In genomic region chr6:3402310-3403243, GRCh38 we compare ENCODE assay signal across 15 cellular contexts. TPM values are rescaled to one million over a fixed set of nuclear protein-coding genes. Genes with fewer than 3 reads are reported as not detected.
DNase-seq lines count a peak whose midpoint lies in the region; ATAC-seq and TF ChIP-seq lines count a peak whose summit lies in the region.
"Had no signal": no experiment of that assay in that cellular context is flagged by ENCODE, and none has a peak within 500 bp of the region (broad histone marks: within the 10 kb centered on the region; RNA-seq: fewer than 3 reads in every experiment).

No MANE protein-coding gene starts in this region.

- ATAC-seq in HG03175 (IDR thresholded peaks at IDR 0.05; ENCODE audit: unreplicated experiment) = no peak

- H3K9ac ChIP-seq in endodermal cell (ENCODE audit: extremely low read depth, low read length, poor library complexity, severe bottlenecking) (no peak overlapping the region), mucosa of rectum (ENCODE audit: low read depth in 1 of 2, low read length in 2 of 2) (peak overlapping the region in 1 of 2 donors; percentile 16)

- H3K27me3 Mint-ChIP-seq in endodermal cell (ENCODE audit: insufficient read depth) (no peaks in the 10 kb centered on the region), type B pancreatic cell (no peaks in the 10 kb centered on the region)
- H3K27me3 Mint-ChIP-seq: activated T-cell treated with anti-CD3 and anti-CD28 coated beads, Interleukin-2, amount 50 U/mL, for 24 hours; CD4-positive, alpha-beta memory T cell had no signal

- WGBS in endodermal cell (ENCODE audit: insufficient coverage in 1 of 2, insufficient read length in 1 of 2), 2 experiments = 91 to 98% methylated on average over 5 to 6 of the region's 6 CpGs

- DNase-seq in DMS153 (lab: John Stamatoyannopoulos, UW) (peak; percentile 12), DMS153 treated with DMSO at 0.1 percent for 48 hours (lab: John Stamatoyannopoulos, UW; ENCODE audit: unreplicated experiment) (no peak), endodermal cell (no peak), type B pancreatic cell (ENCODE audit: extremely low spot score, unreplicated experiment) (no peak), NCI-H2029 (lab: John Stamatoyannopoulos, UW) (no peak), UCSD-AML1 (lab: John Stamatoyannopoulos, UW; ENCODE audit: unreplicated experiment) (no peak)
- DNase-seq: 8988T; activated CD4-positive, alpha-beta T cell treated with anti-CD3 and anti-CD28 coated beads for 1 hour; activated T-cell treated with anti-CD3 and anti-CD28 coated beads, Interleukin-2, amount 50 U/mL, for 24 hours; CD4-positive, alpha-beta memory T cell; midbrain had no signal

- H3K9me3 Mint-ChIP-seq in endodermal cell (no peaks in the 10 kb centered on the region), type B pancreatic cell (peaks cover 4% of the 10 kb centered on the region)
- H3K9me3 Mint-ChIP-seq: activated T-cell treated with anti-CD3 and anti-CD28 coated beads, Interleukin-2, amount 50 U/mL, for 24 hours; CD4-positive, alpha-beta memory T cell had no signal

- no peaks in the 10 kb centered on the region for H3K36me3 ChIP-seq in endodermal cell (ENCODE audit: control insufficient read depth, insufficient read depth, low read length)
- no peaks in the 10 kb centered on the region for H3K36me3 ChIP-seq in mucosa of rectum (ENCODE audit: control insufficient read depth in 2 of 2, insufficient read depth in 2 of 2, low read length in 2 of 2)

- H3K4me3 Mint-ChIP-seq in endodermal cell (no peak overlapping the region), type B pancreatic cell (peak overlapping the region; percentile 64)
- H3K4me3 Mint-ChIP-seq: activated T-cell treated with anti-CD3 and anti-CD28 coated beads, Interleukin-2, amount 50 U/mL, for 24 hours; CD4-positive, alpha-beta memory T cell had no signal

- H3K27ac Mint-ChIP-seq in endodermal cell (peak overlapping the region; percentile 76), type B pancreatic cell (peak overlapping the region; percentile 73)
- H3K27ac Mint-ChIP-seq: activated T-cell treated with anti-CD3 and anti-CD28 coated beads, Interleukin-2, amount 50 U/mL, for 24 hours had no signal

- no peak overlapping the region for H3K27ac ChIP-seq in endodermal cell (ENCODE audit: low read depth, low read length)
- H3K27ac ChIP-seq in mucosa of rectum (ENCODE audit: low read depth in 2 of 2, low read length in 2 of 2) = peak overlapping the region; percentile 79 to 82
- H3K27ac ChIP-seq: coronary artery had no signal

- peaks cover 23% of the 10 kb centered on the region for H3K4me1 ChIP-seq in endodermal cell (ENCODE audit: control insufficient read depth, insufficient read depth, low read length)
- peaks cover 60 to 86% of the 10 kb centered on the region in 2 donors for H3K4me1 ChIP-seq in mucosa of rectum (ENCODE audit: control insufficient read depth in 2 of 2, insufficient read depth in 2 of 2, low read length in 2 of 2)

- H3K36me3 Mint-ChIP-seq in endodermal cell (ENCODE audit: low read depth) (no peaks in the 10 kb centered on the region), type B pancreatic cell (peaks cover 16% of the 10 kb centered on the region)

- TF ChIP-seq CTCF in endodermal cell (conservative IDR thresholded peaks at IDR 0.05) (no peak), type B pancreatic cell (conservative IDR thresholded peaks at IDR 0.05) (no peak)

- H3K4me1 Mint-ChIP-seq in endodermal cell = peaks cover 55% of the 10 kb centered on the region
- peaks cover 68% of the 10 kb centered on the region for H3K4me1 Mint-ChIP-seq in type B pancreatic cell (ENCODE audit: unreplicated experiment)

- H3K27me3 ChIP-seq in endodermal cell (ENCODE audit: control insufficient read depth, insufficient read depth, low read length, poor library complexity, severe bottlenecking) = no peaks in the 10 kb centered on the region
- no peaks in the 10 kb centered on the region for H3K27me3 ChIP-seq in mucosa of rectum (ENCODE audit: control insufficient read depth in 2 of 2, insufficient read depth in 2 of 2, low read length in 2 of 2)

- no peak overlapping the region for H3K4me3 ChIP-seq in endodermal cell (ENCODE audit: low read length)
- no peak overlapping the region for H3K4me3 ChIP-seq in mucosa of rectum (ENCODE audit: low read length in 2 of 2)
- H3K4me3 ChIP-seq: coronary artery had no signal

- H3K9me3 ChIP-seq in endodermal cell (ENCODE audit: control insufficient read depth, low read length) (no peaks in the 10 kb centered on the region), mucosa of rectum (ENCODE audit: control insufficient read depth in 2 of 2, low read length in 2 of 2) (no peaks in the 10 kb centered on the region)

RNA-seq across cellular contexts. Expression of gene SLC22A23, which starts 54.3 kb away (rescaled TPM):
- total RNA-seq in endodermal cell (10 to 100 TPM; 11.1 to 13.3 TPM), type B pancreatic cell (ENCODE audit: low replicate concordance) (36.6 and 52.7 TPM in 2 replicates)
- polyA plus RNA-seq in endodermal cell (2013, experiment 1 of 2) = 21.0 TPM
- polyA plus RNA-seq in endodermal cell (2013, experiment 2 of 2) = 18.4 TPM
- total RNA-seq: OCI-LY7 had no signal
